Comparison of ENCODE assay signal across 8 cellular contexts in genomic region chr20:41329435-41330342, GRCh38. TPM values are rescaled to one million over a fixed set of nuclear protein-coding genes. Genes with fewer than 3 reads are reported as not detected.
DNase-seq lines count a peak whose midpoint lies in the region; ATAC-seq and TF ChIP-seq lines count a peak whose summit lies in the region.

No MANE protein-coding gene starts in this region.

- no peaks in the 10 kb centered on the region for H3K36me3 Mint-ChIP-seq in Caco-2 (ENCODE audit: insufficient read depth, unreplicated experiment)
- H3K36me3 Mint-ChIP-seq in activated naive CD4-positive, alpha-beta T cell treated with anti-CD3 and anti-CD28 coated beads, Interleukin-2, amount 50 U/mL, for 24 hours: no peaks in the 10 kb centered on the region

- no peaks in the 10 kb centered on the region for H3K27me3 ChIP-seq in Caco-2 (replicated peaks; ENCODE audit: control insufficient read depth, insufficient read depth, low read length)

- H3K4me1 Mint-ChIP-seq in Caco-2 (ENCODE audit: low read depth, unreplicated experiment): peaks cover 16% of the 10 kb centered on the region
- peaks cover 18% of the 10 kb centered on the region for H3K4me1 Mint-ChIP-seq in activated naive CD4-positive, alpha-beta T cell treated with anti-CD3 and anti-CD28 coated beads, Interleukin-2, amount 50 U/mL, for 24 hours

- peaks cover 8% of the 10 kb centered on the region for H3K4me1 ChIP-seq in Caco-2

- no TSS peak for BruUV-seq in Caco-2 (replicated peaks; lab: Mats Ljungman, UMichigan)

- H3K36me3 ChIP-seq in Caco-2 (ENCODE audit: control insufficient read depth, insufficient read depth, low read length): no peaks in the 10 kb centered on the region

- no peak overlapping the region for H3K4me3 Mint-ChIP-seq in Caco-2 (ENCODE audit: unreplicated experiment)
- peak overlapping the region; percentile 28 for H3K4me3 Mint-ChIP-seq in activated naive CD4-positive, alpha-beta T cell treated with anti-CD3 and anti-CD28 coated beads, Interleukin-2, amount 50 U/mL, for 24 hours

- no peaks in the 10 kb centered on the region for H3K27me3 Mint-ChIP-seq in Caco-2 (ENCODE audit: insufficient read depth, unreplicated experiment)
- no peaks in the 10 kb centered on the region for H3K27me3 Mint-ChIP-seq in activated naive CD4-positive, alpha-beta T cell treated with anti-CD3 and anti-CD28 coated beads, Interleukin-2, amount 50 U/mL, for 24 hours

- H3K9me3 ChIP-seq in Caco-2: no peaks in the 10 kb centered on the region

- peak overlapping the region; percentile 5 for H3K27ac Mint-ChIP-seq in Caco-2 (ENCODE audit: unreplicated experiment)
- H3K27ac Mint-ChIP-seq in activated naive CD4-positive, alpha-beta T cell treated with anti-CD3 and anti-CD28 coated beads, Interleukin-2, amount 50 U/mL, for 24 hours: peak overlapping the region; percentile 71

- no peak overlapping the region for H3K4me3 ChIP-seq in Caco-2 (ENCODE audit: low read depth, low read length)
- H3K4me3 ChIP-seq in skin epidermis: no peak overlapping the region

- DNase-seq in Caco-2 (peak in 1 of 2 experiments; percentile 51), SIG-M5 treated with dmso at 0.1 percent for 504 hours (lab: John Stamatoyannopoulos, UW; ENCODE audit: unreplicated experiment) (peak; percentile 85), left cardiac atrium (peak; percentile 85), NCI-H69 (lab: John Stamatoyannopoulos, UW) (no peak), SHP77 (lab: John Stamatoyannopoulos, UW) (no peak)

- intact Hi-C loops in Caco-2 (cut with micrococcal nuclease; ENCODE audit: unreplicated experiment) (no loop called here), left cardiac atrium (cut with DNase I) (loop anchor here in 1 of 2 donors (10.0 kb wide), 1 partner anchor 85 kb away; no protein-coding TSS in a partner anchor)

- ATAC-seq in HG02623 (IDR thresholded peaks at IDR 0.05; ENCODE audit: unreplicated experiment): peak; percentile 61
- ATAC-seq in left cardiac atrium: peak; percentile 97 to 98

- no peaks in the 10 kb centered on the region for H3K9me3 Mint-ChIP-seq in Caco-2 (ENCODE audit: unreplicated experiment)
- no peaks in the 10 kb centered on the region for H3K9me3 Mint-ChIP-seq in activated naive CD4-positive, alpha-beta T cell treated with anti-CD3 and anti-CD28 coated beads, Interleukin-2, amount 50 U/mL, for 24 hours

- CTCF ChIA-PET in Caco-2 (lab: Charles Lee): interaction anchor here (0.7 to 2.2 kb wide), 4 partner anchors 10 to 157 kb away, joined by 3 to 13 read pairs (median 4); partner anchors contain the start of gene LPIN3

- POLR2A ChIA-PET in Caco-2 (lab: Charles Lee): interaction anchor here (0.7 kb wide), 1 partner anchor 10 kb away, joined by 3 read pairs; no protein-coding TSS in a partner anchor

- peak overlapping the region in 19 of 21 experiments; percentile 12 to 88 (median 66) for H3K27ac ChIP-seq in skin epidermis

- no peak for TF ChIP-seq CTCF in Caco-2 (IDR thresholded peaks at IDR 0.05; ENCODE audit: insufficient read depth in 1 of 2, low read depth in 1 of 2, low read length in 1 of 2, severe bottlenecking in 1 of 2, unreplicated experiment in 1 of 2)

RNA-seq across cellular contexts. Expression of gene LPIN3, which starts 10.9 kb away (rescaled TPM):
- 32.6 and 32.8 TPM in 2 replicates for total RNA-seq in Caco-2 (2022)
- total RNA-seq in left cardiac atrium: 10 to 100 TPM; 12.1 to 12.9 TPM

RNA-seq across cellular contexts. Expression of gene ZHX3, which starts 12.2 kb away (rescaled TPM):
- 22.9 and 24.6 TPM in 2 replicates for total RNA-seq in Caco-2 (2022)
- 10 to 100 TPM; 32.8 to 34.2 TPM for total RNA-seq in left cardiac atrium

RNA-seq across cellular contexts. Expression of gene EMILIN3, which starts 36.9 kb away (rescaled TPM):
- total RNA-seq in Caco-2 (2022): 0.50 and 0.51 TPM in 2 replicates
- 1 to 10 TPM in 1 of 2 donors, under 1 TPM in 1; 0.44 to 3.4 TPM for total RNA-seq in left cardiac atrium

Comparison
In these comparisons a context has a peak if more than half of its experiments do, and no peak if none do; other contexts are left out.
1. DNase-seq: peak in SIG-M5 treated with dmso at 0.1 percent for 504 hours (single experiment) and left cardiac atrium (single experiment); none in NCI-H69 (single experiment) and SHP77 (0 of 2).